ENCODE assay signal across 12 cellular contexts in genomic region chr5:159095882-159096554, GRCh38. TPM values are rescaled to one million over a fixed set of nuclear protein-coding genes. Genes with fewer than 3 reads are reported as not detected.
DNase-seq lines count a peak whose midpoint lies in the region; ATAC-seq and TF ChIP-seq lines count a peak whose summit lies in the region.
"Had no signal": no experiment of that assay in that cellular context is flagged by ENCODE, and none has a peak within 500 bp of the region (broad histone marks: within the 10 kb centered on the region; RNA-seq: fewer than 3 reads in every experiment).

No MANE protein-coding gene starts in this region.

- peak overlapping the region; percentile 96 for H3K27ac ChIP-seq in left ventricle myocardium inferior (replicated peaks)
- H3K27ac ChIP-seq in duodenal mucosa (ENCODE audit: low read depth, low read length), result peak overlapping the region; percentile 5
- H3K27ac ChIP-seq in urinary bladder (ENCODE audit: low read depth), result peak overlapping the region; percentile 3

- peak overlapping the region; percentile 89 for H3K4me3 Mint-ChIP-seq in nephron progenitor cell
- no peak overlapping the region for H3K4me3 Mint-ChIP-seq in stimulated activated effector memory CD8-positive, alpha-beta T cell treated with anti-CD3 and anti-CD28 coated beads, Interleukin-12 subunit alpha, Interleukin-12 subunit beta, amount 100 ng/mL, for 72 hours

- intact Hi-C loops in left ventricle myocardium inferior (cut with micrococcal nuclease), result no loop called here
- intact Hi-C loops in Right ventricle myocardium inferior (cut with DNase I), result loop anchor here (5.0 to 10.0 kb wide), 3 partner anchors 119 to 321 kb away; no protein-coding TSS in a partner anchor

- H3K9ac ChIP-seq in duodenal mucosa (ENCODE audit: low read depth in 1 of 2, low read length in 2 of 2), result no peak overlapping the region

- H3K27me3 Mint-ChIP-seq in nephron progenitor cell (ENCODE audit: low read depth, poor library complexity), result peaks cover 71% of the 10 kb centered on the region

- no peaks in the 10 kb centered on the region for H3K9me3 ChIP-seq in left ventricle myocardium inferior (replicated peaks)
- H3K9me3 ChIP-seq in duodenal mucosa (ENCODE audit: control insufficient read depth in 1 of 2, low read length in 2 of 2), result no peaks in the 10 kb centered on the region

- H3K36me3 ChIP-seq in left ventricle myocardium inferior (peaks cover 3% of the 10 kb centered on the region), duodenal mucosa (ENCODE audit: control insufficient read depth in 1 of 2, insufficient read depth in 2 of 2, low read length in 2 of 2) (no peaks in the 10 kb centered on the region), urinary bladder (ENCODE audit: insufficient read depth) (no peaks in the 10 kb centered on the region)

- H3K4me1 Mint-ChIP-seq in nephron progenitor cell, result peaks cover 91% of the 10 kb centered on the region
- peaks cover 31% of the 10 kb centered on the region for H3K4me1 Mint-ChIP-seq in stimulated activated effector memory CD8-positive, alpha-beta T cell treated with anti-CD3 and anti-CD28 coated beads, Interleukin-12 subunit alpha, Interleukin-12 subunit beta, amount 100 ng/mL, for 72 hours

- ATAC-seq in Right ventricle myocardium inferior (no peak), GM18861 (IDR thresholded peaks at IDR 0.05; ENCODE audit: unreplicated experiment) (no peak), HG02884 (IDR thresholded peaks at IDR 0.05; ENCODE audit: unreplicated experiment) (no peak)
- no peak for ATAC-seq in stimulated activated effector memory CD8-positive, alpha-beta T cell treated with anti-CD3 and anti-CD28 coated beads, Interleukin-12 subunit alpha, Interleukin-12 subunit beta, amount 100 ng/mL, for 72 hours
- ATAC-seq: Panc1 had no signal

- no peak for DNase-seq in left ventricle myocardium inferior
- DNase-seq in Right ventricle myocardium inferior (ENCODE audit: missing footprints), result no peak
- no peak for DNase-seq in nephron progenitor cell
- no peak for DNase-seq in stimulated activated effector memory CD8-positive, alpha-beta T cell treated with anti-CD3 and anti-CD28 coated beads, Interleukin-12 subunit alpha, Interleukin-12 subunit beta, amount 100 ng/mL, for 72 hours (ENCODE audit: low spot score in 2 of 2)
- DNase-seq: activated effector memory CD4-positive, alpha-beta T cell treated with Interleukin-2 at 50 U/mL for 16 hours; effector CD8-positive, alpha-beta T cell; NCI-H1436 had no signal

- no peak for TF ChIP-seq CTCF in left ventricle myocardium inferior (IDR thresholded peaks at IDR 0.05; ENCODE audit: borderline replicate concordance)
- no peak for TF ChIP-seq CTCF in nephron progenitor cell (IDR thresholded peaks at IDR 0.05)

- H3K27ac Mint-ChIP-seq in nephron progenitor cell, result no peak overlapping the region
- no peak overlapping the region for H3K27ac Mint-ChIP-seq in stimulated activated effector memory CD8-positive, alpha-beta T cell treated with anti-CD3 and anti-CD28 coated beads, Interleukin-12 subunit alpha, Interleukin-12 subunit beta, amount 100 ng/mL, for 72 hours

- H3K9me3 Mint-ChIP-seq in nephron progenitor cell, result no peaks in the 10 kb centered on the region
- H3K9me3 Mint-ChIP-seq in stimulated activated effector memory CD8-positive, alpha-beta T cell treated with anti-CD3 and anti-CD28 coated beads, Interleukin-12 subunit alpha, Interleukin-12 subunit beta, amount 100 ng/mL, for 72 hours, result no peaks in the 10 kb centered on the region

- 77% methylated on average over 27 of the region's 27 CpGs for WGBS in urinary bladder

- H3K27me3 ChIP-seq in left ventricle myocardium inferior (ENCODE audit: low read depth) (peaks cover 58% of the 10 kb centered on the region), duodenal mucosa (ENCODE audit: control insufficient read depth in 1 of 2, insufficient read depth in 2 of 2, low read length in 2 of 2) (peaks cover 38 to 51% of the 10 kb centered on the region in 2 donors)

- no peaks in the 10 kb centered on the region for H3K36me3 Mint-ChIP-seq in nephron progenitor cell (ENCODE audit: low read depth)
- H3K36me3 Mint-ChIP-seq in stimulated activated effector memory CD8-positive, alpha-beta T cell treated with anti-CD3 and anti-CD28 coated beads, Interleukin-12 subunit alpha, Interleukin-12 subunit beta, amount 100 ng/mL, for 72 hours, result no peaks in the 10 kb centered on the region

- peaks cover 86% of the 10 kb centered on the region for H3K4me1 ChIP-seq in left ventricle myocardium inferior
- H3K4me1 ChIP-seq in duodenal mucosa (ENCODE audit: control insufficient read depth in 1 of 2, insufficient read depth in 2 of 2, low read length in 2 of 2), result peaks cover 0 to 13% of the 10 kb centered on the region in 2 donors
- no peaks in the 10 kb centered on the region for H3K4me1 ChIP-seq in urinary bladder (ENCODE audit: insufficient read depth)

- peak overlapping the region; percentile 84 for H3K4me3 ChIP-seq in left ventricle myocardium inferior
- H3K4me3 ChIP-seq in duodenal mucosa (ENCODE audit: low read depth in 1 of 2, low read length in 2 of 2), result no peak overlapping the region
- peak overlapping the region; percentile 61 for H3K4me3 ChIP-seq in urinary bladder (ENCODE audit: low read depth, low read length)

RNA-seq across cellular contexts. Expression of gene EBF1, which starts 3.7 kb away (rescaled TPM):
- total RNA-seq in left ventricle myocardium inferior (10.4 TPM), Right ventricle myocardium inferior (17.1 TPM), urinary bladder (44.1 TPM)
- 16.8 TPM for polyA plus RNA-seq in urinary bladder

Comparison
In these comparisons a context has a peak if more than half of its experiments do, and no peak if none do; other contexts are left out.
1. H3K27ac ChIP-seq: peak in every context shown above with its lines; median percentile 96 in left ventricle myocardium inferior; 5 in duodenal mucosa; 3 in urinary bladder.
2. H3K4me3 ChIP-seq: peak in left ventricle myocardium inferior (single experiment) and urinary bladder (single experiment); none in duodenal mucosa (0 of 2).